Comparison of ENCODE assay signal across 8 cellular contexts in genomic region chr2:20822535-20823490, GRCh38. TPM values are rescaled to one million over a fixed set of nuclear protein-coding genes. Genes with fewer than 3 reads are reported as not detected.
DNase-seq lines count a peak whose midpoint lies in the region; FAIRE-seq and TF ChIP-seq lines count a peak whose summit lies in the region.

LDAH (minus strand) TSS chr2:20823101; CDS start chr2:20801463, 21,638 bp downstream.

- H2BK20ac ChIP-seq in H1 (ENCODE audit: low read length): no peak within 1 kb of the TSS

- H2BK5ac ChIP-seq in H1 (ENCODE audit: low read depth, low read length): peak within 1 kb of the TSS; percentile 94
- peak within 1 kb of the TSS; percentile 1 for H2BK5ac ChIP-seq in mesenchymal stem cell (ENCODE audit: low read depth, low read length, poor library complexity, severe bottlenecking)

- H3K23ac ChIP-seq in H1 (ENCODE audit: insufficient read length) (no peak within 1 kb of the TSS), mesenchymal stem cell (ENCODE audit: low read length in 2 of 2) (no peak within 1 kb of the TSS)

- H4K91ac ChIP-seq in H1 (replicated peaks; ENCODE audit: insufficient read length, low read length) (peak within 1 kb of the TSS; percentile 75), mesenchymal stem cell (ENCODE audit: low read length) (peak within 1 kb of the TSS; percentile 71)

- H2BK15ac ChIP-seq in H1 (ENCODE audit: low read length): no peak within 1 kb of the TSS
- no peak within 1 kb of the TSS for H2BK15ac ChIP-seq in mesenchymal stem cell (ENCODE audit: low read depth, poor library complexity, severe bottlenecking)

- no peak for TF ChIP-seq RAD21 in H1 (IDR thresholded peaks at IDR 0.05 in 1 of 2, conservative IDR thresholded peaks at IDR 0.05 in 1 of 2; ENCODE audit: low read depth in 2 of 2, low read length in 2 of 2)

- H3K4ac ChIP-seq in H1 (replicated peaks; ENCODE audit: insufficient read length, low read depth, low read length) (peak within 1 kb of the TSS; percentile 40), mesenchymal stem cell (ENCODE audit: low read depth in 1 of 2, low read length in 2 of 2) (peak within 1 kb of the TSS; percentile 9 to 92)

- peaks cover 2% of the 10 kb centered on the region; the same call in 1 of the 2 replicates for H3K23me2 ChIP-seq in H1 (ENCODE audit: low read depth, low read length)

- DNase-seq in COLO668 (lab: John Stamatoyannopoulos, UW; ENCODE audit: unreplicated experiment): peak; percentile 94
- DNase-seq in GM20000 (ENCODE audit: low spot score): peak; percentile 89
- peak; percentile 57 for DNase-seq in HS-5 (ENCODE audit: low read depth)
- peak; percentile 60 for DNase-seq in NOMO-1 treated with DMSO at 0.1 percent for 48 hours (lab: John Stamatoyannopoulos, UW; ENCODE audit: unreplicated experiment)
- peak; percentile 67 to 83 (median 81) for DNase-seq in activated CD8-positive, alpha-beta memory T cell treated with anti-CD3 and anti-CD28 coated beads for 48 hours (ENCODE audit: low read depth in 2 of 3, low spot score in 2 of 3)
- DNase-seq in H1 (ENCODE audit: low read depth in 1 of 2, low spot score in 2 of 2): peak; percentile 81 to 98
- DNase-seq in mesenchymal stem cell: peak; percentile 90
- DNase-seq in stimulated activated CD8-positive, alpha-beta memory T cell treated with anti-CD3 and anti-CD28 coated beads, Interleukin-12 subunit alpha, Interleukin-12 subunit beta, amount 100 ng/mL, for 24 hours (ENCODE audit: extremely low read depth): peak; percentile 69

- no peak for FAIRE-seq in H1 (lab: Jason Lieb, UNC)

- H3K4me2 ChIP-seq in H1 (ENCODE audit: insufficient read depth in 1 of 2, low read depth in 2 of 2, low read length in 2 of 2) (peak within 1 kb of the TSS; percentile 59 to 74), mesenchymal stem cell (ENCODE audit: low read length, poor library complexity, severe bottlenecking) (peak within 1 kb of the TSS; percentile 88)

- peaks cover 0 to 6% (median 2%) of the 10 kb centered on the region in 4 experiments; a peak in 2 of 7 replicates for H3K27me3 ChIP-seq in H1 (replicated peaks in 1 of 4; ENCODE audit: control insufficient read depth in 3 of 4, extremely low read depth in 1 of 4, insufficient read depth in 3 of 4, low read length in 3 of 4)
- no peaks in the 10 kb centered on the region for H3K27me3 ChIP-seq in mesenchymal stem cell (ENCODE audit: control insufficient read depth in 1 of 2, insufficient read depth in 1 of 2, low read length in 2 of 2)

- H3K4me1 ChIP-seq in H1 (replicated peaks in 1 of 4; ENCODE audit: control insufficient read depth in 3 of 4, insufficient read depth in 4 of 4, low read length in 3 of 4) (no peaks in the 10 kb centered on the region), mesenchymal stem cell (ENCODE audit: control insufficient read depth, insufficient read depth, low read depth, low read length) (no peaks in the 10 kb centered on the region)

- H3K14ac ChIP-seq in H1 (ENCODE audit: insufficient read length) (no peak within 1 kb of the TSS), mesenchymal stem cell (ENCODE audit: low read length in 2 of 2) (peak within 1 kb of the TSS in 1 of 2 experiments; percentile 94)

- TF ChIP-seq POLR2A in H1 (IDR thresholded peaks at IDR 0.05; ENCODE audit: control extremely low read depth in 1 of 2, low read depth in 2 of 2, low read length in 2 of 2): peak; percentile 96 to 100

- H3K79me2 ChIP-seq in H1 (ENCODE audit: control insufficient read depth in 1 of 2, insufficient read depth in 2 of 2, low read length in 2 of 2): peaks cover 0 to 25% of the 10 kb centered on the region in 2 experiments; a peak in 3 of 4 replicates

- H2AFZ ChIP-seq in H1 (ENCODE audit: low read length) (peak within 1 kb of the TSS; percentile 84; the same call in 1 of the 2 replicates), mesenchymal stem cell (ENCODE audit: low read depth, low read length) (peak within 1 kb of the TSS; percentile 79)

- no peak; a peak in 1 of 3 replicates for TF ChIP-seq EP300 in H1 (IDR thresholded peaks at IDR 0.05; ENCODE audit: borderline replicate concordance in 1 of 2, low read depth in 2 of 2, low read length in 2 of 2)

- H3K27ac ChIP-seq in H1 (ENCODE audit: low read depth, low read length): peak within 1 kb of the TSS; percentile 95
- H3K27ac ChIP-seq in mesenchymal stem cell (ENCODE audit: low read length, poor library complexity, severe bottlenecking): peak within 1 kb of the TSS; percentile 89

- WGBS in H1 (ENCODE audit: extremely low coverage in 1 of 2, insufficient coverage in 1 of 2, insufficient read length in 1 of 2, insufficient replicate concordance in 2 of 2, low coverage in 1 of 2, low lambda C conversion rate in 2 of 2, missing lambda C conversion rate in 1 of 2), 2 experiments: 2% methylated on average over 43 of the region's 46 CpGs; no CpG with 5 or more reads in 1 of the 2 experiments
- under 1% methylated on average over 44 of the region's 46 CpGs for WGBS in mesenchymal stem cell

- H2BK12ac ChIP-seq in H1 (ENCODE audit: low read depth, low read length) (no peak within 1 kb of the TSS; the same call in 1 of the 2 replicates), mesenchymal stem cell (ENCODE audit: low read length in 2 of 2) (no peak within 1 kb of the TSS)

- H4K5ac ChIP-seq in H1 (ENCODE audit: insufficient read length, low read depth, low read length): peak within 1 kb of the TSS; percentile 35

- H3K9me3 ChIP-seq in H1 (ENCODE audit: insufficient read depth in 2 of 2, low read depth in 1 of 2, low read length in 1 of 2): no peaks in the 10 kb centered on the region
- H3K9me3 ChIP-seq in mesenchymal stem cell (ENCODE audit: control insufficient read depth, low read length): no peaks in the 10 kb centered on the region

- TF ChIP-seq CTCF in GM20000 (IDR thresholded peaks at IDR 0.05; ENCODE audit: extremely low read depth, missing control alignments): no peak
- TF ChIP-seq CTCF in H1 (IDR thresholded peaks at IDR 0.05; ENCODE audit: control extremely low read depth in 1 of 3, insufficient read depth in 1 of 3, low read depth in 1 of 3, low read length in 3 of 3): no peak

- H3K18ac ChIP-seq in H1 (ENCODE audit: extremely low read depth, low read length): no peak within 1 kb of the TSS
- H3K18ac ChIP-seq in mesenchymal stem cell (ENCODE audit: low read depth in 1 of 2, low read length in 2 of 2): peak within 1 kb of the TSS; percentile 81 to 93

- POLR2A ChIA-PET in H1 (lab: Charles Lee; ENCODE audit: partially characterized antibody): interaction anchor here (0.6 to 2.5 kb wide), 12 partner anchors 11 to 235 kb away, joined by 3 to 8 read pairs (median 4); no protein-coding TSS in a partner anchor

- CTCF ChIA-PET in H1 (lab: Charles Lee; ENCODE audit: partially characterized antibody): interaction anchor here (0.7 to 1.5 kb wide), 8 partner anchors 10 to 411 kb away, joined by 3 to 5 read pairs (median 4); no protein-coding TSS in a partner anchor

- no peaks in the 10 kb centered on the region; the same call in 1 of the 2 replicates for H3K79me1 ChIP-seq in H1 (ENCODE audit: low read depth, low read length)
- peaks cover under 1% of the 10 kb centered on the region for H3K79me1 ChIP-seq in mesenchymal stem cell (replicated peaks; ENCODE audit: low read length, poor library complexity, severe bottlenecking)

- H3K9ac ChIP-seq in H1 (replicated peaks in 1 of 4; ENCODE audit: extremely low read depth in 1 of 4, low read depth in 3 of 4, low read length in 3 of 4) (peak within 1 kb of the TSS; percentile 88 to 99 (median 94)), mesenchymal stem cell (ENCODE audit: low read length) (peak within 1 kb of the TSS; percentile 99)

- peaks cover 0 to under 1% of the 10 kb centered on the region in 2 experiments for H4K20me1 ChIP-seq in H1 (replicated peaks in 1 of 2; ENCODE audit: control insufficient read depth in 1 of 2, insufficient read depth in 2 of 2, low read length in 2 of 2)

- H3K36me3 ChIP-seq in H1 (ENCODE audit: control insufficient read depth in 2 of 4, insufficient read depth in 4 of 4, low read length in 3 of 4): no peaks in the 10 kb centered on the region
- H3K36me3 ChIP-seq in mesenchymal stem cell (ENCODE audit: control insufficient read depth in 1 of 2, insufficient read depth in 2 of 2, low read depth in 1 of 2, low read length in 2 of 2): no peaks in the 10 kb centered on the region

- H3K4me3 ChIP-seq in H1 (ENCODE audit: extremely low read depth in 1 of 4, insufficient read depth in 2 of 4, low read depth in 3 of 4, low read length in 4 of 4): peak within 1 kb of the TSS; percentile 92 to 98 (median 98)
- H3K4me3 ChIP-seq in mesenchymal stem cell (ENCODE audit: insufficient read depth in 1 of 2, low read depth in 1 of 2, low read length in 2 of 2): peak within 1 kb of the TSS; percentile 71 to 97

- H2BK120ac ChIP-seq in H1 (replicated peaks; ENCODE audit: low read depth, low read length) (no peak within 1 kb of the TSS), mesenchymal stem cell (ENCODE audit: low read depth, low read length) (peak within 1 kb of the TSS; percentile 82)

- peak within 1 kb of the TSS; percentile 98 for H4K8ac ChIP-seq in H1 (ENCODE audit: extremely low read depth, insufficient read depth, low read length)
- H4K8ac ChIP-seq in mesenchymal stem cell (ENCODE audit: low read length): peak within 1 kb of the TSS; percentile 92

- peak within 1 kb of the TSS; percentile 32 for H3K56ac ChIP-seq in H1 (replicated peaks; ENCODE audit: insufficient read length, low read depth, low read length)

- H2AK5ac ChIP-seq in H1 (ENCODE audit: low read depth, low read length) (no peak within 1 kb of the TSS), mesenchymal stem cell (ENCODE audit: low read length, severe bottlenecking) (no peak within 1 kb of the TSS)

TF ChIP-seq in H1, 55 proteins besides CTCF, POLR2A, EP300 and RAD21 (continues in another document):
- TF ChIP-seq TCF12 (IDR thresholded peaks at IDR 0.05; ENCODE audit: low read depth, low read length): 0 out of 2 replicates have a peak, but pooled peaks have one; percentile 63
- peak in 1 of 2 experiments; percentile 47; a peak in 1 of 4 replicates for TF ChIP-seq HDAC2 (IDR thresholded peaks at IDR 0.05; ENCODE audit: borderline replicate concordance in 1 of 2, low read depth in 2 of 2, low read length in 2 of 2)
- peak; percentile 99 for TF ChIP-seq CREB1 (IDR thresholded peaks at IDR 0.05)
- peak; percentile 76 for TF ChIP-seq ASH2L (IDR thresholded peaks at IDR 0.05; ENCODE audit: low read length)
- TF ChIP-seq TAF7 (optimal IDR thresholded peaks at IDR 0.05; ENCODE audit: borderline replicate concordance, low read depth, low read length): peak; percentile 50

RNA-seq across cellular contexts. Expression of gene LDAH, which starts in this region (rescaled TPM):
- total RNA-seq in H1 (2021; fragmentation: NEBNext Ultra II Directional; extraction: Animal tissue kit (Norgen Biotek cat#: 25700)): 22.9 and 26.3 TPM in 2 replicates
- polyA plus RNA-seq in H1 (2011; rRNA removed): 10.9 and 11.3 TPM in 2 replicates
- polyA plus RNA-seq in H1 (2011; cell fraction: cytosol; rRNA removed): 12.0 TPM
- polyA plus RNA-seq in H1 (2011; cell fraction: nucleus; rRNA removed): 17.2 TPM
- 13.5 to 27.5 TPM (median 17.6 TPM) in 4 replicates for polyA plus RNA-seq in H1 (2012, experiment 1 of 2)
- 1.8 TPM for polyA plus RNA-seq in H1 (2012, experiment 2 of 2)
- polyA plus RNA-seq in H1 (2013, experiment 1 of 2): 17.6 TPM
- polyA plus RNA-seq in H1 (2013, experiment 2 of 2): 19.8 TPM
- 46.9 and 68.6 TPM in 2 replicates for polyA minus RNA-seq in H1 (2011; rRNA and poly(A)+ RNA removed)
- polyA minus RNA-seq in H1 (2011; cell fraction: cytosol; rRNA and poly(A)+ RNA removed): 18.3 TPM
- 53.0 TPM for polyA minus RNA-seq in H1 (2011; cell fraction: nucleus; rRNA and poly(A)+ RNA removed)
- 19.7 TPM for polyA plus RNA-seq in mesenchymal stem cell (2013, experiment 1 of 2)
- polyA plus RNA-seq in mesenchymal stem cell (2013, experiment 2 of 2): 22.3 TPM

Comparison
In these comparisons a context has a peak if more than half of its experiments do, and no peak if none do; other contexts are left out.
1. Peak in every context shown above with its lines: DNase-seq, H3K4me3 ChIP-seq and H3K27ac ChIP-seq.